In the genomic region with DNA sequence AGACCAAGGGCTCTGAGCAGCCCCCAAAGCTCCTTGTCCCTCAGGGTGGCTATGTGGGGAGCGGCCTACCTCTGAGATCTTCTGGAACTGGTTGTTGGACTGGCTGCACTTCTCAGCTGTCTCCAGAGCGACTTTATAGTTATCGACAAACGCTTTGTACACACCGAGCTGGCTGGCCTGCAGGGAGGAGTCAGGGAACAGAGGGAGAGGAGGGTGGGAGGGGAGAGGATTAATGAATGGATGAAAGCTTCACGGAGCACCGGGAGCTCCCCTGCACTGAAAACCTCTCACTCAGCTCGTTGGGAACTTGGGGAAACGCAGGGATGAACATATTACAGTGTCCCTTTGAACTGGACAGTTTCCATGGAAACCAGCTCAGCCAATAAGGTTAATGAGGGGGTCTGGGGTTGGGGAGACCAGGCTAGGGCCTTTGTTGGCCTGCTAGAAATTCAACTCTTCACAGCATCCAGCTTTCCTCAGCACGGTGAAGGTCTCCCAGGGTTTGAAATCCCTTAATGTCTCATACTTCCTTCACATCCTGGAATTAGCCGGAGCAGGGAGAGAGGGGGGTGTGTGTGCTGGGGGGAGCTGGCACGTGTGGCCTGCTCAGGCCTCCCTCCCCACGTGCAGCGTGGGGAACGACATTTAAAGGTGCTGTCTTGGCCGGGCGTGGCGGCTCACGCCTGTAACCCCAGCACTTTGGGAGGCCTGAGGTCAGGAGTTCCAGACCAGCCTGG, we compare ENCODE assay signal across 16 cellular contexts.
A peak's percentile ranks its signal among the peaks of the same experiment; 100 is the strongest.
DNase-seq lines count a peak whose midpoint lies in the region; ATAC-seq and TF ChIP-seq lines count a peak whose summit lies in the region.
"Had no signal": no experiment of that assay in that cellular context is flagged by ENCODE, and none has a peak within 500 bp of the region (broad histone marks: within the 10 kb centered on the region; RNA-seq: fewer than 3 reads in every experiment).

No MANE protein-coding gene starts in this region.

- DNase-seq in AG20443 (ENCODE audit: low spot score) (peak; percentile 35), M059J (ENCODE audit: low read depth) (peak; percentile 41), mesothelial cell of epicardium (ENCODE audit: low spot score in 2 of 2, unreplicated experiment in 2 of 2) (no peak), NCI-H1048 (lab: John Stamatoyannopoulos, UW) (no peak), gastrocnemius medialis (no peak), SHP77 (lab: John Stamatoyannopoulos, UW) (no peak)
- no peak for DNase-seq in activated CD4-positive, alpha-beta T cell treated with anti-CD3 and anti-CD28 coated beads, Interleukin-2, amount 10 ng/mL, durations not matched to agents 7 days and 5 days
- DNase-seq: activated CD4-positive, alpha-beta T cell treated with anti-CD3 and anti-CD28 coated beads for 36 hours; activated T-cell treated with anti-CD3 and anti-CD28 coated beads, Interleukin-2, amount 50 U/mL, for 24 hours; AML-193; NCI-H187; stimulated activated CD4-positive, alpha-beta T cell treated with anti-CD3 and anti-CD28 coated beads, Interleukin-2, amount 100 ng/mL, for 24 hours; upper lobe of right lung had no signal

- in situ Hi-C loops in gastrocnemius medialis (cut with MboI; ENCODE audit: low sequenced_read_pairs in 4 of 4) = no loop called here

- H3K4me3 Mint-ChIP-seq in brain (peak overlapping the region in 4 of 5 experiments; percentile 18 to 67 (median 42)), mesothelial cell of epicardium (no peak overlapping the region)
- no peak overlapping the region for H3K4me3 Mint-ChIP-seq in activated CD4-positive, alpha-beta T cell treated with anti-CD3 and anti-CD28 coated beads, Interleukin-2, amount 10 ng/mL, durations not matched to agents 7 days and 5 days
- H3K4me3 Mint-ChIP-seq: activated CD4-positive, alpha-beta T cell treated with anti-CD3 and anti-CD28 coated beads for 36 hours; activated T-cell treated with anti-CD3 and anti-CD28 coated beads, Interleukin-2, amount 50 U/mL, for 24 hours; IgD-negative memory B cell had no signal

- H3K9me3 ChIP-seq in gastrocnemius medialis = no peaks in the 10 kb centered on the region
- H3K9me3 ChIP-seq: adrenal gland, upper lobe of right lung had no signal

- H3K4me1 ChIP-seq in gastrocnemius medialis = peaks cover 6 to 12% of the 10 kb centered on the region in 2 donors

- intact Hi-C loops in gastrocnemius medialis (cut with DNase I; ENCODE audit: low total_unique reads) = no loop called here

- H3K36me3 Mint-ChIP-seq in brain (peaks cover 37% of the 10 kb centered on the region), mesothelial cell of epicardium (peaks cover 1% of the 10 kb centered on the region)
- peaks cover 21% of the 10 kb centered on the region for H3K36me3 Mint-ChIP-seq in activated CD4-positive, alpha-beta T cell treated with anti-CD3 and anti-CD28 coated beads, Interleukin-2, amount 10 ng/mL, durations not matched to agents 7 days and 5 days (ENCODE audit: low read depth)
- H3K36me3 Mint-ChIP-seq: IgD-negative memory B cell had no signal

- CTCF ChIA-PET in activated CD4-positive, alpha-beta T cell treated with anti-CD3 and anti-CD28 coated beads, Interleukin-2, amount 10 ng/mL, durations not matched to agents 7 days and 5 days (lab: Charles Lee) = interaction anchor here (0.9 kb wide), 1 partner anchor 25 kb away, joined by 3 read pairs; no protein-coding TSS in a partner anchor

- peaks cover 0 to 7% of the 10 kb centered on the region in 2 donors for H3K36me3 ChIP-seq in gastrocnemius medialis

- TF ChIP-seq CTCF in brain (conservative IDR thresholded peaks at IDR 0.05) (no peak), mesothelial cell of epicardium (IDR thresholded peaks at IDR 0.05; ENCODE audit: unreplicated experiment) (no peak), gastrocnemius medialis (IDR thresholded peaks at IDR 0.05 in 4 of 5, conservative IDR thresholded peaks at IDR 0.05 in 1 of 5) (no peak)

- peaks cover 82% of the 10 kb centered on the region for H3K4me1 Mint-ChIP-seq in brain
- H3K4me1 Mint-ChIP-seq in mesothelial cell of epicardium = peaks cover 15% of the 10 kb centered on the region
- H3K4me1 Mint-ChIP-seq in activated CD4-positive, alpha-beta T cell treated with anti-CD3 and anti-CD28 coated beads, Interleukin-2, amount 10 ng/mL, durations not matched to agents 7 days and 5 days = no peaks in the 10 kb centered on the region
- H3K4me1 Mint-ChIP-seq: IgD-negative memory B cell had no signal

- no peak for TF ChIP-seq POLR2A in gastrocnemius medialis (IDR thresholded peaks at IDR 0.05)

- H3K9me3 Mint-ChIP-seq in brain (no peaks in the 10 kb centered on the region), mesothelial cell of epicardium (no peaks in the 10 kb centered on the region)
- no peaks in the 10 kb centered on the region for H3K9me3 Mint-ChIP-seq in activated CD4-positive, alpha-beta T cell treated with anti-CD3 and anti-CD28 coated beads, Interleukin-2, amount 10 ng/mL, durations not matched to agents 7 days and 5 days
- H3K9me3 Mint-ChIP-seq: activated T-cell treated with anti-CD3 and anti-CD28 coated beads, Interleukin-2, amount 50 U/mL, for 24 hours; IgD-negative memory B cell had no signal

- ATAC-seq in gastrocnemius medialis = no peak
- ATAC-seq: activated CD4-positive, alpha-beta T cell treated with anti-CD3 and anti-CD28 coated beads for 36 hours; upper lobe of right lung had no signal

- peak overlapping the region; percentile 85 to 99 (median 93) for H3K27ac Mint-ChIP-seq in brain
- H3K27ac Mint-ChIP-seq in mesothelial cell of epicardium = peak overlapping the region; percentile 68
- H3K27ac Mint-ChIP-seq in activated CD4-positive, alpha-beta T cell treated with anti-CD3 and anti-CD28 coated beads, Interleukin-2, amount 10 ng/mL, durations not matched to agents 7 days and 5 days = no peak overlapping the region
- H3K27ac Mint-ChIP-seq: activated CD4-positive, alpha-beta T cell treated with anti-CD3 and anti-CD28 coated beads for 36 hours; activated T-cell treated with anti-CD3 and anti-CD28 coated beads, Interleukin-2, amount 50 U/mL, for 24 hours had no signal

- H3K27me3 Mint-ChIP-seq in brain (no peaks in the 10 kb centered on the region), mesothelial cell of epicardium (ENCODE audit: low read depth) (no peaks in the 10 kb centered on the region)
- H3K27me3 Mint-ChIP-seq in activated CD4-positive, alpha-beta T cell treated with anti-CD3 and anti-CD28 coated beads, Interleukin-2, amount 10 ng/mL, durations not matched to agents 7 days and 5 days = no peaks in the 10 kb centered on the region
- H3K27me3 Mint-ChIP-seq: activated CD4-positive, alpha-beta T cell treated with anti-CD3 and anti-CD28 coated beads for 36 hours; activated T-cell treated with anti-CD3 and anti-CD28 coated beads, Interleukin-2, amount 50 U/mL, for 24 hours; IgD-negative memory B cell had no signal

- H3K27ac ChIP-seq in gastrocnemius medialis = peak overlapping the region in 1 of 4 donors; percentile 18
- H3K27ac ChIP-seq: upper lobe of right lung had no signal

- POLR2A ChIA-PET in activated CD4-positive, alpha-beta T cell treated with anti-CD3 and anti-CD28 coated beads, Interleukin-2, amount 10 ng/mL, durations not matched to agents 7 days and 5 days (lab: Charles Lee) = no interaction called here

- no peaks in the 10 kb centered on the region for H3K27me3 ChIP-seq in gastrocnemius medialis
- H3K27me3 ChIP-seq: adrenal gland, upper lobe of right lung had no signal

- H3K4me3 ChIP-seq in gastrocnemius medialis = no peak overlapping the region
- H3K4me3 ChIP-seq: adrenal gland, upper lobe of right lung had no signal

Comparison
In these comparisons a context has a peak if more than half of its experiments do, and no peak if none do; other contexts are left out.
1. DNase-seq: peak in AG20443 (single experiment) and M059J (single experiment); none in mesothelial cell of epicardium (0 of 2), NCI-H1048 (single experiment), gastrocnemius medialis (0 of 2), SHP77 (0 of 2) and activated CD4-positive, alpha-beta T cell treated with anti-CD3 and anti-CD28 coated beads, Interleukin-2, amount 10 ng/mL, durations not matched to agents 7 days and 5 days (single experiment).
2. H3K4me3 Mint-ChIP-seq: peak in brain (4 of 5); none in mesothelial cell of epicardium (single experiment) and activated CD4-positive, alpha-beta T cell treated with anti-CD3 and anti-CD28 coated beads, Interleukin-2, amount 10 ng/mL, durations not matched to agents 7 days and 5 days (single experiment).